Comparison of ENCODE assay signal across 9 cellular contexts in the genomic region with DNA sequence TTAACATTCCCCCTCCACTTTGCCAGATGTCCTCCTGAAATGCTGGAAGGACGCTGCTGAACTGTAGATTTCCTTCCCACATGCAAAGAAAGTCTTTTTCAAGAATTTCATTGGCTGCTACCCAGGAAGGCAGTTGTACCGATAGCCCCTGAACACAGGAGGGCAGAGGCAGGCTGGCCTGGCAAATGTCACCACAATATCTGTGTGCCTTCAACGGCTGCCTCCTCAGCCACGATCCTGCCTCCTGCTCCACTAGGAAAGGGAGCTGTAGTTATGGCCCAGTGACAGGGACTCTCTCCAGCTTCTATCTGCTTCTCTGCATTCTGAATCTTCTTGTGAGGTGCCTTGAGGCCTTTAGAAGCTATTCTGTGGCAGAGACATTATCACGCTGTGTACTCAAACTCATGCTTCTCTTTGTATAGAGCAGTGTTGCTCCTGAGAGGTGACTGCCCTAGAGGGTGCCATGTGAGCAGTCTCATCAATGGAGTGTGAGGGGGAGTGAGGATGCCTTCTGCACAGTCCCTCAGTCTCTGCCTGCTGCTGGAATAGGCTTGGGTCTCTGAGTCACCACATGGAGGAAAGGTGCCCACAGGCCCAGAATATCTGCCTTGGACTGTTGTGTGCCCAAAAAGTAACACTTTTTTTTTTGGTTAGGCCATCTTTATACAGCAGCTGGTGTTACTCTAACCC.
DNase-seq lines count a peak whose midpoint lies in the region; ATAC-seq, FAIRE-seq and TF ChIP-seq lines count a peak whose summit lies in the region.
"Had no signal": no experiment of that assay in that cellular context is flagged by ENCODE, and none has a peak within 500 bp of the region (broad histone marks: within the 10 kb centered on the region; RNA-seq: fewer than 3 reads in every experiment).

No MANE protein-coding gene starts in this region.

- H3K4me3 ChIP-seq in adrenal gland = no peak overlapping the region
- no peak overlapping the region for H3K4me3 ChIP-seq in hepatocyte
- no peak overlapping the region for H3K4me3 ChIP-seq in skeletal muscle satellite cell (ENCODE audit: low read length)

- TF ChIP-seq CTCF in D721Med (IDR thresholded peaks at IDR 0.05; ENCODE audit: insufficient read depth, missing control alignments) = peak; percentile 44
- TF ChIP-seq CTCF in GM20000 (IDR thresholded peaks at IDR 0.05; ENCODE audit: extremely low read depth, missing control alignments) = peak; percentile 43
- TF ChIP-seq CTCF in adrenal gland (IDR thresholded peaks at IDR 0.05) = peak in 5 of 6 experiments; percentile 56 to 74 (median 66)
- TF ChIP-seq CTCF in hepatocyte (IDR thresholded peaks at IDR 0.05; ENCODE audit: poor library complexity) = peak; percentile 66

- H3K36me3 ChIP-seq in adrenal gland (replicated peaks in 1 of 2) (no peaks in the 10 kb centered on the region), hepatocyte (replicated peaks; ENCODE audit: insufficient read depth, low read depth) (no peaks in the 10 kb centered on the region), skeletal muscle satellite cell (ENCODE audit: insufficient read depth, low read length) (no peaks in the 10 kb centered on the region)

- H3K9me3 ChIP-seq in adrenal gland (replicated peaks in 1 of 3) (no peaks in the 10 kb centered on the region), hepatocyte (ENCODE audit: low read depth) (no peaks in the 10 kb centered on the region), skeletal muscle satellite cell (replicated peaks; ENCODE audit: low read length) (no peaks in the 10 kb centered on the region)

- FAIRE-seq in D721Med (lab: Jason Lieb, UNC) = no peak

- H3K4me1 ChIP-seq in adrenal gland (replicated peaks in 1 of 2) = peaks cover 0 to 22% of the 10 kb centered on the region in 2 donors
- peaks cover 19% of the 10 kb centered on the region for H3K4me1 ChIP-seq in hepatocyte (ENCODE audit: insufficient read depth)
- peaks cover 41% of the 10 kb centered on the region for H3K4me1 ChIP-seq in skeletal muscle satellite cell (ENCODE audit: control insufficient read depth, insufficient read depth, low read length)

- no peak for DNase-seq in D721Med (ENCODE audit: insufficient read length, low spot score)
- peak; percentile 19 for DNase-seq in GM20000 (ENCODE audit: low spot score)
- DNase-seq in NCI-H146 (lab: John Stamatoyannopoulos, UW) = peak; percentile 66
- peak; percentile 57 to 87 (median 78) for DNase-seq in adrenal gland
- peak; percentile 83 for DNase-seq in hepatocyte (ENCODE audit: low spot score)
- DNase-seq in activated naive CD4-positive, alpha-beta T cell treated with Interleukin-2 at 50 U/mL for 16 hours = no peak

- H3K27ac ChIP-seq in adrenal gland = peak overlapping the region in 1 of 5 donors; percentile 24
- peak overlapping the region; percentile 33 for H3K27ac ChIP-seq in hepatocyte

- no peaks in the 10 kb centered on the region for H3K27me3 ChIP-seq in adrenal gland
- H3K27me3 ChIP-seq in hepatocyte = no peaks in the 10 kb centered on the region
- no peaks in the 10 kb centered on the region for H3K27me3 ChIP-seq in skeletal muscle satellite cell (ENCODE audit: control insufficient read depth, insufficient read depth, low read length)

- no peak for TF ChIP-seq POLR2A in adrenal gland (IDR thresholded peaks at IDR 0.05)

- H3K9me2 ChIP-seq in hepatocyte (replicated peaks; ENCODE audit: insufficient read depth) = no peaks in the 10 kb centered on the region

- 20 to 25% (median 22%) methylated on average over 4 to 5 of the region's 5 CpGs for WGBS in adrenal gland, 4 donors
- WGBS in hepatocyte (ENCODE audit: low lambda C conversion rate, missing lambda C conversion rate) = 16% methylated on average over 5 of the region's 5 CpGs

- H3K4me2 ChIP-seq in hepatocyte = peak overlapping the region; percentile 12
- H3K4me2 ChIP-seq in skeletal muscle satellite cell (ENCODE audit: low read length) = no peak overlapping the region

- ATAC-seq in HG03135 (IDR thresholded peaks at IDR 0.05; ENCODE audit: unreplicated experiment) = no peak
- ATAC-seq: naive thymus-derived CD4-positive, alpha-beta T cell had no signal

- no peaks in the 10 kb centered on the region for H3K79me2 ChIP-seq in hepatocyte

- peak overlapping the region; percentile 32 for H3K9ac ChIP-seq in skeletal muscle satellite cell (ENCODE audit: low read depth, low read length)

- H4K20me1 ChIP-seq in hepatocyte (ENCODE audit: insufficient read depth, poor library complexity, severe bottlenecking) = no peaks in the 10 kb centered on the region

- intact Hi-C loops in adrenal gland (cut with DNase I) = no loop called here

- no peak overlapping the region for H2AFZ ChIP-seq in hepatocyte

Comparison
In these comparisons a context has a peak if more than half of its experiments do, and no peak if none do; other contexts are left out.
1. DNase-seq: peak in GM20000 (single experiment), NCI-H146 (single experiment), adrenal gland (7 of 7) and hepatocyte (single experiment); none in D721Med (single experiment) and activated naive CD4-positive, alpha-beta T cell treated with Interleukin-2 at 50 U/mL for 16 hours (single experiment).
2. Peak in every context shown above with its lines, with median percentiles within 50 percentile points of each other: CTCF ChIP-seq.